16 cellular contexts compared by ENCODE assay signal in the genomic region with DNA sequence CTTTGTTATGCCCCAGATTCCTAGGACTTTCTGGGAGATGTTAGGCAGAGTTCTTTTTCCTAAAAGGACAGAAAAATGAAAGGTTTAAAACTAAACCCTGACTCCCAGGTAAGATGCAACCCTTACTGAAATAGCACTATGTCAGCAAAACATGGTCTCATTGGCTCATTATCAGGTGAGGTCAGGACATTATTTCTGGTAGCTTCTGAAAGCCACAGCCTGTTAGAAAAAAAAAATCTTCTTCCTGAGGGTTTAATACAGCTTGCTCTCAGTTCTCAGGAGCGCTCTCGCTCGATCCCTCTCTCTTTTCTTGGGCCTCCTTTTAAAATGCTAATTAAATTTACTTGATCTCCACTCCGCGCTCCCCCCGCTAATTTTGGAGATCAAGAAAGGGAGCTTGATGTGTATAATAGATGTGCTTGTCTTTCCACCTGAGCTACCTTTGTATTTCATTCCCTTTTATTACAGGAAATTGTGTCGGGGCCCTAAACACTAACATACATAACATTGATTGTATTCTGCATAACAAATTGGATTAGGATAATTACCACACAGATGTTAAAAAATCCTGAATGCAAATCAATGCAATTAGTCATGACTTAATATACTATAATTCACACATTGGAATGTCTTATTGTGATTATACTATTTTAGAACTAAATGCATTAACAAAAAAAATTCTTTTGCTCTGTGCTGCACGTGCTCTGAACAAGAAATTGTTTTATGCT.
DNase-seq lines count a peak whose midpoint lies in the region; ATAC-seq, FAIRE-seq and TF ChIP-seq lines count a peak whose summit lies in the region.
"Had no signal": no experiment of that assay in that cellular context is flagged by ENCODE, and none has a peak within 500 bp of the region (broad histone marks: within the 10 kb centered on the region; RNA-seq: fewer than 3 reads in every experiment).

No MANE protein-coding gene starts in this region.

- H3K27me3 ChIP-seq in A673 (replicated peaks; ENCODE audit: insufficient read depth, low read depth, low read length, poor library complexity) (no peaks in the 10 kb centered on the region), HUES6 (ENCODE audit: control insufficient read depth, insufficient read depth, low read length) (peaks cover 23% of the 10 kb centered on the region; the same call in 1 of the 2 replicates), iPS-20b (ENCODE audit: insufficient read depth, low read length) (peaks cover 4% of the 10 kb centered on the region; the same call in 1 of the 2 replicates)

- POLR2A ChIA-PET in A673 (lab: Charles Lee; ENCODE audit: low non-redundant PET), result interaction anchor here (0.7 kb wide), 1 partner anchor 13 kb away, joined by 7 read pairs; no protein-coding TSS in a partner anchor
- POLR2A ChIA-PET in WTC11 (lab: Charles Lee), result no interaction called here

- H3K9ac ChIP-seq in HUES6 (ENCODE audit: low read length) (no peak overlapping the region), iPS-20b (ENCODE audit: low read depth, low read length) (no peak overlapping the region; the same call in 1 of the 2 replicates)
- H3K9ac ChIP-seq: GM23248 had no signal

- no peak for TF ChIP-seq CTCF in A673 (conservative IDR thresholded peaks at IDR 0.05; ENCODE audit: low read depth, low read length)
- no peak for TF ChIP-seq CTCF in WTC11 (IDR thresholded peaks at IDR 0.05)

- H3K4me3 ChIP-seq in A673 (ENCODE audit: low read depth, low read length, poor library complexity, severe bottlenecking) (no peak overlapping the region), HUES6 (ENCODE audit: low read depth, low read length) (peak overlapping the region; percentile 24), iPS-20b (ENCODE audit: low read length) (peak overlapping the region; percentile 51; the same call in 1 of the 2 replicates)
- H3K4me3 ChIP-seq: GM23248 had no signal

- H3K4me1 Mint-ChIP-seq in WTC11, result peaks cover 46% of the 10 kb centered on the region
- H3K4me1 Mint-ChIP-seq in activated T-helper 1 cell treated with anti-CD3 and anti-CD28 coated beads, Interleukin-12 subunit alpha, Interleukin-12 subunit beta, Interleukin-2, Interleukin-4 antibody, amounts not matched to agents 30 ng/mL and 10 ng/mL and 1 ng/mL, durations not matched to agents 14 hours and 24 hours and 36 hours (ENCODE audit: low read depth), result peaks cover 11% of the 10 kb centered on the region

- BruUV-seq in A673 (replicated peaks; lab: Mats Ljungman, UMichigan), result no TSS peak

- CTCF ChIA-PET in A673 (lab: Charles Lee) (no interaction called here), WTC11 (lab: Charles Lee) (interaction anchor here (0.8 to 1.5 kb wide), 3 partner anchors 12 to 453 kb away, joined by 3 to 4 read pairs (median 3); no protein-coding TSS in a partner anchor)

- H3K36me3 ChIP-seq in A673 (ENCODE audit: insufficient read depth, low read length, poor library complexity, severe bottlenecking) (no peaks in the 10 kb centered on the region), HUES6 (ENCODE audit: control insufficient read depth, insufficient read depth, low read length) (no peaks in the 10 kb centered on the region), iPS-20b (ENCODE audit: insufficient read depth, low read depth, low read length) (no peaks in the 10 kb centered on the region)

- H3K4me1 ChIP-seq in A673 (ENCODE audit: insufficient read depth, low read length, poor library complexity, severe bottlenecking), result peaks cover 38% of the 10 kb centered on the region
- H3K4me1 ChIP-seq in HUES6 (ENCODE audit: control insufficient read depth, insufficient read depth, low read length), result peaks cover 47% of the 10 kb centered on the region
- H3K4me1 ChIP-seq in iPS-20b (ENCODE audit: insufficient read depth, low read length), result peaks cover 23% of the 10 kb centered on the region; the same call in 1 of the 2 replicates

- H3K27ac ChIP-seq in A673 (ENCODE audit: low read depth, low read length, poor library complexity, severe bottlenecking) (peak overlapping the region; percentile 66), HUES6 (ENCODE audit: low read depth, low read length) (no peak overlapping the region), iPS-20b (ENCODE audit: low read length) (no peak overlapping the region)
- H3K27ac ChIP-seq: GM23248 had no signal

- intact Hi-C loops in A673 (cut with micrococcal nuclease; ENCODE audit: unreplicated experiment), result no loop called here
- intact Hi-C loops in activated T-helper 1 cell treated with anti-CD3 and anti-CD28 coated beads, Interleukin-12 subunit alpha, Interleukin-12 subunit beta, Interleukin-2, Interleukin-4 antibody, amounts not matched to agents 30 ng/mL and 10 ng/mL and 1 ng/mL, durations not matched to agents 14 hours and 24 hours and 36 hours (cut with micrococcal nuclease), result no loop called here

- peak overlapping the region; percentile 39 for H3K4me3 Mint-ChIP-seq in WTC11
- no peak overlapping the region for H3K4me3 Mint-ChIP-seq in activated T-helper 1 cell treated with anti-CD3 and anti-CD28 coated beads, Interleukin-12 subunit alpha, Interleukin-12 subunit beta, Interleukin-2, Interleukin-4 antibody, amounts not matched to agents 30 ng/mL and 10 ng/mL and 1 ng/mL, durations not matched to agents 14 hours and 24 hours and 36 hours
- H3K4me3 Mint-ChIP-seq: CD4-positive, CD25-positive, alpha-beta regulatory T cell had no signal

- H3K9me3 ChIP-seq in A673 (ENCODE audit: low read depth, low read length, poor library complexity, severe bottlenecking) (no peaks in the 10 kb centered on the region), HUES6 (ENCODE audit: control insufficient read depth, insufficient read depth, low read depth, low read length) (no peaks in the 10 kb centered on the region), iPS-20b (ENCODE audit: insufficient read depth, low read depth, low read length) (no peaks in the 10 kb centered on the region)

- H3K36me3 Mint-ChIP-seq in WTC11, result no peaks in the 10 kb centered on the region
- H3K36me3 Mint-ChIP-seq in activated T-helper 1 cell treated with anti-CD3 and anti-CD28 coated beads, Interleukin-12 subunit alpha, Interleukin-12 subunit beta, Interleukin-2, Interleukin-4 antibody, amounts not matched to agents 30 ng/mL and 10 ng/mL and 1 ng/mL, durations not matched to agents 14 hours and 24 hours and 36 hours (ENCODE audit: low read depth), result no peaks in the 10 kb centered on the region
- H3K36me3 Mint-ChIP-seq: CD4-positive, CD25-positive, alpha-beta regulatory T cell had no signal

- H3K27ac Mint-ChIP-seq in WTC11, result no peak overlapping the region
- no peak overlapping the region for H3K27ac Mint-ChIP-seq in activated T-helper 1 cell treated with anti-CD3 and anti-CD28 coated beads, Interleukin-12 subunit alpha, Interleukin-12 subunit beta, Interleukin-2, Interleukin-4 antibody, amounts not matched to agents 30 ng/mL and 10 ng/mL and 1 ng/mL, durations not matched to agents 14 hours and 24 hours and 36 hours
- H3K27ac Mint-ChIP-seq: CD4-positive, CD25-positive, alpha-beta regulatory T cell had no signal

- peaks cover 19% of the 10 kb centered on the region for H3K27me3 Mint-ChIP-seq in WTC11 (ENCODE audit: low read depth)
- no peaks in the 10 kb centered on the region for H3K27me3 Mint-ChIP-seq in activated T-helper 1 cell treated with anti-CD3 and anti-CD28 coated beads, Interleukin-12 subunit alpha, Interleukin-12 subunit beta, Interleukin-2, Interleukin-4 antibody, amounts not matched to agents 30 ng/mL and 10 ng/mL and 1 ng/mL, durations not matched to agents 14 hours and 24 hours and 36 hours (ENCODE audit: insufficient read depth)
- H3K27me3 Mint-ChIP-seq: CD4-positive, CD25-positive, alpha-beta regulatory T cell had no signal

- no peak for ATAC-seq in WTC11

- FAIRE-seq in GM19239 (lab: Jason Lieb, UNC), result no peak
- FAIRE-seq: G401.6, GM12892, RCC 7860 had no signal

- no peaks in the 10 kb centered on the region for H3K9me3 Mint-ChIP-seq in WTC11
- no peaks in the 10 kb centered on the region for H3K9me3 Mint-ChIP-seq in activated T-helper 1 cell treated with anti-CD3 and anti-CD28 coated beads, Interleukin-12 subunit alpha, Interleukin-12 subunit beta, Interleukin-2, Interleukin-4 antibody, amounts not matched to agents 30 ng/mL and 10 ng/mL and 1 ng/mL, durations not matched to agents 14 hours and 24 hours and 36 hours

- DNase-seq in A673 (ENCODE audit: low spot score) (peak; percentile 78), WTC11 (ENCODE audit: low spot score) (no peak), GM19239 (ENCODE audit: insufficient read length, low spot score) (no peak), GOT3 (lab: John Stamatoyannopoulos, UW) (no peak)
- no peak for DNase-seq in activated T-helper 1 cell treated with anti-CD3 and anti-CD28 coated beads, Interleukin-12 subunit alpha, Interleukin-12 subunit beta, Interleukin-2, Interleukin-4 antibody, amounts not matched to agents 30 ng/mL and 10 ng/mL and 1 ng/mL, durations not matched to agents 14 hours and 24 hours and 36 hours (ENCODE audit: low spot score)
- DNase-seq: CD4-positive, CD25-positive, alpha-beta regulatory T cell; DMS79; GM23248; NCI-H1048; NCI-H774; SIG-M5 had no signal

TF ChIP-seq in WTC11, 78 proteins besides CTCF, POLR2A, EP300 and RAD21 (continues in another document):
- TF ChIP-seq, protein P1, sequence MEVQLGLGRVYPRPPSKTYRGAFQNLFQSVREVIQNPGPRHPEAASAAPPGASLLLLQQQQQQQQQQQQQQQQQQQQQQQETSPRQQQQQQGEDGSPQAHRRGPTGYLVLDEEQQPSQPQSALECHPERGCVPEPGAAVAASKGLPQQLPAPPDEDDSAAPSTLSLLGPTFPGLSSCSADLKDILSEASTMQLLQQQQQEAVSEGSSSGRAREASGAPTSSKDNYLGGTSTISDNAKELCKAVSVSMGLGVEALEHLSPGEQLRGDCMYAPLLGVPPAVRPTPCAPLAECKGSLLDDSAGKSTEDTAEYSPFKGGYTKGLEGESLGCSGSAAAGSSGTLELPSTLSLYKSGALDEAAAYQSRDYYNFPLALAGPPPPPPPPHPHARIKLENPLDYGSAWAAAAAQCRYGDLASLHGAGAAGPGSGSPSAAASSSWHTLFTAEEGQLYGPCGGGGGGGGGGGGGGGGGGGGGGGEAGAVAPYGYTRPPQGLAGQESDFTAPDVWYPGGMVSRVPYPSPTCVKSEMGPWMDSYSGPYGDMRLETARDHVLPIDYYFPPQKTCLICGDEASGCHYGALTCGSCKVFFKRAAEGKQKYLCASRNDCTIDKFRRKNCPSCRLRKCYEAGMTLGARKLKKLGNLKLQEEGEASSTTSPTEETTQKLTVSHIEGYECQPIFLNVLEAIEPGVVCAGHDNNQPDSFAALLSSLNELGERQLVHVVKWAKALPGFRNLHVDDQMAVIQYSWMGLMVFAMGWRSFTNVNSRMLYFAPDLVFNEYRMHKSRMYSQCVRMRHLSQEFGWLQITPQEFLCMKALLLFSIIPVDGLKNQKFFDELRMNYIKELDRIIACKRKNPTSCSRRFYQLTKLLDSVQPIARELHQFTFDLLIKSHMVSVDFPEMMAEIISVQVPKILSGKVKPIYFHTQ (CRISPR knock-in tag; IDR thresholded peaks at IDR 0.05), result no peak
- no peak for TF ChIP-seq NFE2L1 (CRISPR knock-in tag; IDR thresholded peaks at IDR 0.05)
